9 cellular contexts compared by ENCODE assay signal in the genomic region with DNA sequence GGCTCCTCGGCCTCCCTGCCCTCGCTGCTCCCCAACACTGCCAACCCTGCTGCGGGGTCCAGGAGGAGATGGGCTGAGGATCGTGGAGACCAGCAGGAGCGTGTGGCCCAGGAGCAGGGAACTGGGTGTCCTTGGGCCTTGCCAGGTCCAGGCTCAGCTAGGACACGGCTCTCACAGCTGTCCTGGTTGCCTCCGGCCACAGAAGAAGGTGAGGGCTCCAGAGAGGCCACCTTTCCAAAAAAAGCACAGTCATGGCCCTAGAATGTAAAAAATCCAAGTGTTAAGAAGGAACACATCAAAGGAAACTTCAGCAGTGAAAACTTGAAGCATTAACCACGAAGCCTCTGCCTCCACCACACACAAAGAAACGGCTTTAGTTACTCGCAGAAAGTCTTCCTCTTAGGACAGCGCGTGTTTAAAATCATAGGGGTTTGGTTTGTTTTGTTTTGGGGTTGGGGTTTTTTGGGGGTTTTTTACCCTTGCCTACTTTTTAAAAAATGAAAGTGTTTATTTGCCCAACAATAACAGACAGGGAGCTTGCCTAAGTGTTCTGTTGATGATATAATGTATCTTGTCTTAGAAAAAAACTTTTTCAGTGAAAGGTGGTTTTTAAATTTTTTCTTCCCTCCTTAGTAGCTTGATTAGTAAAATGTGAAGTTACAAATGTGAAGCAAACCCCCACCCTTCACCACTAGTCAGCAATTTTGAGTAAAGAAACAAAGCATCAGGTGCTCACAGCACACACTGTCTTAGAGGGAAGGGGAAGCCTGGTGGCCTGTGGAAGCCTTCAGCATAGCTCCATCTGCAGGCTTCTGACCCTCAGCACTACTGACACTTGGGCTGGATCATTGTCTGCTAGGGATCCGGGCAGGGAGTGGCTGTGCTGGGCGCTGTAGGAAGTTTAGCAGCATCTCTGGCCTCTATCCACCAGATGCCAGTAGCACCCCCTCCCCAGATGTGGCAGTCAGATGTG. TPM values are rescaled to one million over a fixed set of nuclear protein-coding genes. Genes with fewer than 3 reads are reported as not detected.
A peak's percentile ranks its signal among the peaks of the same experiment; 100 is the strongest.
DNase-seq lines count a peak whose midpoint lies in the region; ATAC-seq and TF ChIP-seq lines count a peak whose summit lies in the region.
"Had no signal": no experiment of that assay in that cellular context is flagged by ENCODE, and none has a peak within 500 bp of the region (broad histone marks: within the 10 kb centered on the region; RNA-seq: fewer than 3 reads in every experiment).

No MANE protein-coding gene starts in this region.

- H3K27me3 ChIP-seq in PC-3 (ENCODE audit: low read length) (no peaks in the 10 kb centered on the region), mammary epithelial cell (ENCODE audit: insufficient read depth, low read length) (no peaks in the 10 kb centered on the region)

- 94% methylated on average over 13 of the region's 14 CpGs for WGBS in mammary epithelial cell (ENCODE audit: low coverage, missing lambda C conversion rate)

- TF ChIP-seq CTCF in PC-3 (conservative IDR thresholded peaks at IDR 0.05; ENCODE audit: low read depth, low read length) (peak; percentile 61), mammary epithelial cell (conservative IDR thresholded peaks at IDR 0.05 in 1 of 2, IDR thresholded peaks at IDR 0.05 in 1 of 2; ENCODE audit: extremely low read depth in 1 of 2, insufficient read depth in 1 of 2, low read depth in 1 of 2, low read length in 2 of 2) (peak in 1 of 2 donors; percentile 34)

- DNase-seq in DMS53 (lab: John Stamatoyannopoulos, UW) (peak; percentile 31), DMS53 treated with DMSO at 0.1 percent for 48 hours (lab: John Stamatoyannopoulos, UW; ENCODE audit: unreplicated experiment) (no peak), PC-3 (peak; percentile 40), mammary epithelial cell (no peak), myocyte (ENCODE audit: low read depth) (peak; percentile 47), SK-N-DZ (ENCODE audit: low spot score) (no peak)
- no peak for DNase-seq in effector CD8-positive, alpha-beta T cell (lab: John Stamatoyannopoulos, UW)

- H3K9ac ChIP-seq in PC-3 (ENCODE audit: low read length) (no peak overlapping the region), mammary epithelial cell (ENCODE audit: insufficient read depth, low read length) (no peak overlapping the region)

- H3K9me2 ChIP-seq in PC-3 (replicated peaks; ENCODE audit: low read length), result no peaks in the 10 kb centered on the region

- H3F3A ChIP-seq in PC-3 (ENCODE audit: low read length, unreplicated experiment), result no peaks in the 10 kb centered on the region

- in situ Hi-C loops in mammary epithelial cell (cut with MboI; ENCODE audit: low sequenced_read_pairs in 2 of 2), result loop anchor here (10.0 kb wide), 3 partner anchors 85 to 385 kb away; no protein-coding TSS in a partner anchor

- H2AFZ ChIP-seq in PC-3 (ENCODE audit: low read length), result no peak overlapping the region
- H2AFZ ChIP-seq in mammary epithelial cell (ENCODE audit: low read depth, low read length), result no peak overlapping the region

- no peak overlapping the region for H3K4me2 ChIP-seq in PC-3 (ENCODE audit: low read length)
- no peak overlapping the region for H3K4me2 ChIP-seq in mammary epithelial cell (ENCODE audit: insufficient read depth, low read depth, low read length)

- H3K4me1 ChIP-seq in PC-3 (ENCODE audit: insufficient read depth, low read length) (no peaks in the 10 kb centered on the region), mammary epithelial cell (ENCODE audit: insufficient read depth, low read length) (no peaks in the 10 kb centered on the region)

- intact Hi-C loops in PC-3 (cut with micrococcal nuclease), result no loop called here
- intact Hi-C loops in mammary epithelial cell (cut with micrococcal nuclease), result loop anchor here (2.0 kb wide), 1 partner anchor 87 kb away; no protein-coding TSS in a partner anchor

- ATAC-seq in HG02678 (IDR thresholded peaks at IDR 0.05; ENCODE audit: unreplicated experiment) (peak; percentile 72), PC-3 (peak; percentile 93)

- no peak overlapping the region for H3K4me3 ChIP-seq in PC-3 (ENCODE audit: low read length)
- no peak overlapping the region for H3K4me3 ChIP-seq in mammary epithelial cell (replicated peaks in 1 of 3; ENCODE audit: insufficient read depth in 1 of 3, low read depth in 2 of 3, low read length in 3 of 3)

- dilution Hi-C loops in mammary epithelial cell (cut with HindIII; ENCODE audit: low sequenced_read_pairs), result no loop called here

- CTCF ChIA-PET in PC-3 (lab: Charles Lee) (interaction anchor here (1.0 kb wide), 1 partner anchor 66 kb away, joined by 3 read pairs; no protein-coding TSS in a partner anchor), mammary epithelial cell (lab: Charles Lee; ENCODE audit: low non-redundant PET) (interaction anchor here (0.7 kb wide), 1 partner anchor 56 kb away, joined by 5 read pairs; no protein-coding TSS in a partner anchor)

- H3K9me3 ChIP-seq in PC-3 (ENCODE audit: low read length) (no peaks in the 10 kb centered on the region), mammary epithelial cell (replicated peaks; ENCODE audit: insufficient read depth, low read length) (no peaks in the 10 kb centered on the region)

- BruUV-seq in PC-3 (replicated peaks; lab: Mats Ljungman, UMichigan) (no TSS peak), mammary epithelial cell (replicated peaks; lab: Mats Ljungman, UMichigan) (TSS peak; percentile 5)

- H4K20me1 ChIP-seq in PC-3 (ENCODE audit: low read length) (no peaks in the 10 kb centered on the region), mammary epithelial cell (ENCODE audit: insufficient read depth, low read length) (no peaks in the 10 kb centered on the region)

- no peaks in the 10 kb centered on the region for H3K79me2 ChIP-seq in PC-3 (ENCODE audit: low read length)
- peaks cover 94% of the 10 kb centered on the region for H3K79me2 ChIP-seq in mammary epithelial cell (ENCODE audit: insufficient read depth, low read length)

- H3K36me3 ChIP-seq in PC-3 (ENCODE audit: low read depth, low read length) (peaks cover 39% of the 10 kb centered on the region; the same call in 1 of the 2 replicates), mammary epithelial cell (ENCODE audit: insufficient read depth, low read length) (peaks cover 30% of the 10 kb centered on the region)

- H3K27ac ChIP-seq in PC-3 (ENCODE audit: low read length), result no peak overlapping the region
- no peak overlapping the region for H3K27ac ChIP-seq in mammary epithelial cell (ENCODE audit: insufficient read depth, low read depth, low read length)
- H3K27ac ChIP-seq: C4-2B had no signal

- POLR2A ChIA-PET in PC-3 (lab: Charles Lee; ENCODE audit: unreplicated experiment), result no interaction called here

RNA-seq across cellular contexts. Expression of a gene that starts 60.0 kb away (rescaled TPM):
- total RNA-seq in PC-3 (2014; rRNA removed), result 47.2 and 47.7 TPM in 2 replicates
- 10 to 100 TPM; 43.5 to 90.8 TPM for total RNA-seq in mammary epithelial cell
- polyA plus RNA-seq in mammary epithelial cell, result 77.0 TPM
- polyA minus RNA-seq in mammary epithelial cell, result 105 TPM
- 32.4 and 35.4 TPM in 2 replicates for total RNA-seq in myocyte
- polyA plus RNA-seq in myocyte (2012), result 31.6 TPM
- 45.0 and 50.5 TPM in 2 replicates for polyA plus RNA-seq in SK-N-DZ (2014; cell fraction: cytosol; rRNA removed)
- polyA plus RNA-seq in SK-N-DZ (2014; cell fraction: nucleus; rRNA removed), result 22.1 and 30.4 TPM in 2 replicates

Comparison
In these comparisons a context has a peak if more than half of its experiments do, and no peak if none do; other contexts are left out.
1. DNase-seq: peak in DMS53 (single experiment), PC-3 (single experiment) and myocyte (single experiment); none in DMS53 treated with DMSO at 0.1 percent for 48 hours (single experiment), mammary epithelial cell (single experiment), effector CD8-positive, alpha-beta T cell (single experiment) and SK-N-DZ (single experiment).